19 cellular contexts compared by ENCODE assay signal in genomic region chr11:69657911-69658605, GRCh38. TPM values are rescaled to one million over a fixed set of nuclear protein-coding genes. Genes with fewer than 3 reads are reported as not detected.
DNase-seq lines count a peak whose midpoint lies in the region; ATAC-seq, FAIRE-seq and TF ChIP-seq lines count a peak whose summit lies in the region.
"Had no signal": no experiment of that assay in that cellular context is flagged by ENCODE, and none has a peak within 500 bp of the region (broad histone marks: within the 10 kb centered on the region; RNA-seq: fewer than 3 reads in every experiment).

No MANE protein-coding gene starts in this region.

- H3K4me2 ChIP-seq in astrocyte (ENCODE audit: low read length) (peak overlapping the region; percentile 13), HepG2 (ENCODE audit: low read depth, low read length) (peak overlapping the region; percentile 68)

- WGBS in HepG2 (ENCODE audit: low lambda C conversion rate): 20% methylated on average over 3 of the region's 26 CpGs

- CTCF ChIA-PET in HepG2 (lab: Yijun Ruan, JAX; ENCODE audit: low intra/inter-chr PET ratio, low total read pairs): no interaction called here

- H3K9me3 Mint-ChIP-seq in astrocyte (ENCODE audit: unreplicated experiment) (no peaks in the 10 kb centered on the region), type B pancreatic cell (no peaks in the 10 kb centered on the region)
- H3K9me3 Mint-ChIP-seq: dendritic cell treated with granulocyte-macrophage colony-stimulating factor and Interleukin-4, amounts not matched to agents 40 ng/mL and 50 ng/mL, for 4 days had no signal

- H3K27ac Mint-ChIP-seq in astrocyte (ENCODE audit: unreplicated experiment) (no peak overlapping the region), type B pancreatic cell (peak overlapping the region; percentile 63)
- H3K27ac Mint-ChIP-seq: dendritic cell treated with granulocyte-macrophage colony-stimulating factor and Interleukin-4, amounts not matched to agents 40 ng/mL and 50 ng/mL, for 4 days had no signal

- no peak overlapping the region for H3K4me3 ChIP-seq in right atrium auricular region
- H3K4me3 ChIP-seq in astrocyte (ENCODE audit: insufficient read depth, low read depth, low read length): no peak overlapping the region
- peak overlapping the region in 1 of 3 experiments; percentile 25; a peak in 1 of 6 replicates for H3K4me3 ChIP-seq in HepG2 (replicated peaks in 1 of 3; ENCODE audit: insufficient read depth in 1 of 3, low read depth in 2 of 3, low read length in 3 of 3)

- H3K4me1 Mint-ChIP-seq in astrocyte (ENCODE audit: low read depth, unreplicated experiment): peaks cover 8% of the 10 kb centered on the region
- peaks cover 9% of the 10 kb centered on the region for H3K4me1 Mint-ChIP-seq in type B pancreatic cell (ENCODE audit: unreplicated experiment)

- ATAC-seq in Right ventricle myocardium inferior (no peak), HepG2 (peak; percentile 78), GM19463 (IDR thresholded peaks at IDR 0.05; ENCODE audit: unreplicated experiment) (no peak)

- POLR2A ChIA-PET in HepG2 (lab: Yijun Ruan, JAX): interaction anchor here (0.8 to 6.1 kb wide), 9 partner anchors 9 to 501 kb away, joined by 3 to 128 read pairs (median 7); partner anchors contain the start of genes CCND1 and LTO1

- H3K9me3 ChIP-seq in right atrium auricular region: no peaks in the 10 kb centered on the region
- no peaks in the 10 kb centered on the region for H3K9me3 ChIP-seq in astrocyte (ENCODE audit: insufficient read depth, low read depth, low read length)
- no peaks in the 10 kb centered on the region for H3K9me3 ChIP-seq in HepG2 (ENCODE audit: low read length)
- H3K9me3 ChIP-seq: neutrophil had no signal

- BruUV-seq in HepG2 (replicated peaks; lab: Mats Ljungman, UMichigan): no TSS peak

- TF ChIP-seq RAD21 in HepG2 (CRISPR knock-in tag; IDR thresholded peaks at IDR 0.05): peak; percentile 57; the same call in 1 of the 2 replicates

- H3K36me3 Mint-ChIP-seq in astrocyte (ENCODE audit: low read depth, unreplicated experiment): peaks cover 15% of the 10 kb centered on the region
- H3K36me3 Mint-ChIP-seq in type B pancreatic cell: no peaks in the 10 kb centered on the region

- TF ChIP-seq POLR2A in HepG2 (IDR thresholded peaks at IDR 0.05; ENCODE audit: insufficient read depth in 1 of 2, low read depth in 2 of 2, low read length in 2 of 2): peak; percentile 42 to 49; a peak in 2 of 4 replicates

- H2AFZ ChIP-seq in astrocyte (ENCODE audit: low read depth, low read length) (no peak overlapping the region), HepG2 (ENCODE audit: low read length) (no peak overlapping the region)

- FAIRE-seq in astrocyte (lab: Jason Lieb, UNC) (no peak), HepG2 (lab: Jason Lieb, UNC) (peak; percentile 81)
- FAIRE-seq: TTC549 had no signal

- H3K4me1 ChIP-seq in right atrium auricular region (no peaks in the 10 kb centered on the region), astrocyte (ENCODE audit: insufficient read depth, low read length) (peaks cover 15% of the 10 kb centered on the region), HepG2 (ENCODE audit: insufficient read depth, low read length) (peaks cover 91% of the 10 kb centered on the region)

- H3K27me3 Mint-ChIP-seq in astrocyte (ENCODE audit: low read depth, unreplicated experiment) (peaks cover 4% of the 10 kb centered on the region), type B pancreatic cell (no peaks in the 10 kb centered on the region)

- intact Hi-C loops in Right ventricle myocardium inferior (cut with DNase I): no loop called here
- intact Hi-C loops in HepG2 (cut with micrococcal nuclease; ENCODE audit: unreplicated experiment): no loop called here

- in situ Hi-C loops in HepG2 (cut with HindIII; ENCODE audit: extremely low pct_ligation_motif_present, low pct_unique_long_range_greater_than_20kb): loop anchor here (5.0 kb wide), 1 partner anchor 536 kb away; no protein-coding TSS in a partner anchor

- TF ChIP-seq EP300 in HepG2 (IDR thresholded peaks at IDR 0.05; ENCODE audit: low read depth in 2 of 2, low read length in 2 of 2) (peak; percentile 91), HepG2 (CRISPR knock-in tag; IDR thresholded peaks at IDR 0.05; ENCODE audit: borderline replicate concordance) (peak; percentile 90)

- H3K79me2 ChIP-seq in astrocyte (ENCODE audit: insufficient read depth, low read length) (no peaks in the 10 kb centered on the region), HepG2 (ENCODE audit: insufficient read depth, low read length) (no peaks in the 10 kb centered on the region)

- H3K36me3 ChIP-seq in right atrium auricular region: peaks cover 11% of the 10 kb centered on the region
- H3K36me3 ChIP-seq in astrocyte (ENCODE audit: insufficient read depth, low read length): peaks cover 7% of the 10 kb centered on the region
- H3K36me3 ChIP-seq in HepG2 (replicated peaks in 1 of 2; ENCODE audit: control insufficient read depth in 1 of 2, insufficient read depth in 2 of 2, low read length in 2 of 2): peaks cover 0 to 7% of the 10 kb centered on the region in 2 experiments; a peak in 2 of 5 replicates

- H4K20me1 ChIP-seq in astrocyte (ENCODE audit: insufficient read depth, low read length) (peaks cover 23% of the 10 kb centered on the region), HepG2 (ENCODE audit: insufficient read depth, low read length) (no peaks in the 10 kb centered on the region)

- H3K27ac ChIP-seq in right atrium auricular region (no peak overlapping the region), astrocyte (ENCODE audit: low read depth, low read length) (no peak overlapping the region), HepG2 (ENCODE audit: extremely low read length, insufficient read depth, low read length) (peak overlapping the region; percentile 96)
- H3K27ac ChIP-seq: neutrophil, RWPE1 had no signal

- peak overlapping the region; percentile 39 for H3K9ac ChIP-seq in astrocyte (ENCODE audit: low read length)
- H3K9ac ChIP-seq in HepG2 (ENCODE audit: insufficient read depth, low read depth, low read length): peak overlapping the region; percentile 83

- TF ChIP-seq CTCF in right atrium auricular region (IDR thresholded peaks at IDR 0.05): no peak
- no peak for TF ChIP-seq CTCF in astrocyte (IDR thresholded peaks at IDR 0.05; ENCODE audit: insufficient read depth, low read depth, low read length)
- TF ChIP-seq CTCF in HepG2 (CRISPR knock-in tag; IDR thresholded peaks at IDR 0.05): 0 out of 2 replicates have a peak, but pooled peaks have one; percentile 11
- peak; percentile 25 for TF ChIP-seq CTCF in type B pancreatic cell (conservative IDR thresholded peaks at IDR 0.05)

- no peaks in the 10 kb centered on the region for H3K27me3 ChIP-seq in right atrium auricular region
- no peaks in the 10 kb centered on the region for H3K27me3 ChIP-seq in astrocyte (ENCODE audit: insufficient read depth, low read length)
- H3K27me3 ChIP-seq in HepG2 (ENCODE audit: control insufficient read depth in 1 of 2, insufficient read depth in 2 of 2, low read length in 2 of 2): no peaks in the 10 kb centered on the region
- H3K27me3 ChIP-seq: neutrophil had no signal

- H3K4me3 Mint-ChIP-seq in astrocyte (ENCODE audit: unreplicated experiment) (no peak overlapping the region), type B pancreatic cell (peak overlapping the region; percentile 41)
- H3K4me3 Mint-ChIP-seq: dendritic cell treated with granulocyte-macrophage colony-stimulating factor and Interleukin-4, amounts not matched to agents 40 ng/mL and 50 ng/mL, for 4 days had no signal

- DNase-seq in Right ventricle myocardium inferior (ENCODE audit: missing footprints) (peak; percentile 42), right atrium auricular region (ENCODE audit: low spot score) (no peak), astrocyte (ENCODE audit: low read depth) (peak; percentile 41), HepG2 (ENCODE audit: low spot score) (peak; percentile 97), type B pancreatic cell (ENCODE audit: extremely low spot score, unreplicated experiment) (no peak), ureter (ENCODE audit: low spot score) (no peak)
- DNase-seq in effector CD4-positive, alpha-beta T cell: no peak
- DNase-seq: activated CD8-positive, alpha-beta memory T cell treated with anti-CD3 and anti-CD28 coated beads, Interleukin-2, amount 50 U/mL, for 4 hours; DMS79; foreskin fibroblast; NCI-H1048; NCI-H510A treated with DMSO at 0.1 percent for 48 hours had no signal

RNA-seq across cellular contexts. Expression of gene LTO1, which starts 17.1 kb away (rescaled TPM):
- total RNA-seq in Right ventricle myocardium inferior: 9.2 TPM
- 1 to 10 TPM; 4.7 to 6.0 TPM for total RNA-seq in right atrium auricular region
- total RNA-seq in astrocyte: 17.6 and 20.0 TPM in 2 replicates
- 11.3 and 15.0 TPM in 2 replicates for total RNA-seq in HepG2 (2016; rRNA removed; fragmentation: Illumina TruSeq; extraction: Trizol)
- 9.2 and 10.5 TPM in 2 replicates for total RNA-seq in HepG2 (2016; cell fraction: cytosol; rRNA removed; fragmentation: Illumina TruSeq; extraction: Trizol; ENCODE audit: low read depth)
- total RNA-seq in HepG2 (2016; cell fraction: insoluble cytoplasmic fraction; rRNA removed; fragmentation: Illumina TruSeq; extraction: Trizol): 9.0 and 17.0 TPM in 2 replicates
- 11.5 and 13.4 TPM in 2 replicates for total RNA-seq in HepG2 (2016; cell fraction: membrane; rRNA removed; fragmentation: Illumina TruSeq; extraction: Trizol)
- total RNA-seq in HepG2 (2016; cell fraction: nucleus; rRNA removed; fragmentation: Illumina TruSeq; extraction: Trizol): 17.6 and 20.5 TPM in 2 replicates
- 11.8 and 13.8 TPM in 2 replicates for polyA plus RNA-seq in HepG2 (2011; rRNA removed)
- 9.3 TPM in 2 replicates for polyA plus RNA-seq in HepG2 (2011; cell fraction: cytosol; rRNA removed)
- polyA plus RNA-seq in HepG2 (2011; cell fraction: nucleus; rRNA removed): 32.0 and 35.0 TPM in 2 replicates
- polyA plus RNA-seq in HepG2 (2012): 10.6 and 11.8 TPM in 2 replicates
- 5.3 and 6.8 TPM in 2 replicates for polyA plus RNA-seq in HepG2 (2016; cell fraction: cytosol; fragmentation: Illumina TruSeq; extraction: Trizol; ENCODE audit: low read depth)
- polyA plus RNA-seq in HepG2 (2016; cell fraction: insoluble cytoplasmic fraction; fragmentation: Illumina TruSeq; extraction: Trizol; ENCODE audit: low read depth): 13.9 and 14.6 TPM in 2 replicates
- polyA plus RNA-seq in HepG2 (2016; cell fraction: membrane; fragmentation: Illumina TruSeq; extraction: Trizol; ENCODE audit: low read depth): 9.0 and 9.4 TPM in 2 replicates
- polyA plus RNA-seq in HepG2 (2016; cell fraction: nucleus; fragmentation: Illumina TruSeq; extraction: Trizol; ENCODE audit: insufficient read depth, low read depth): 40.5 and 43.2 TPM in 2 replicates
- polyA minus RNA-seq in HepG2 (2011; rRNA and poly(A)+ RNA removed; ENCODE audit: low replicate concordance): 17.9 and 33.2 TPM in 2 replicates
- 4.6 TPM in 2 replicates for polyA minus RNA-seq in HepG2 (2011; cell fraction: cytosol; rRNA and poly(A)+ RNA removed)
- 22.3 and 29.4 TPM in 2 replicates for polyA minus RNA-seq in HepG2 (2011; cell fraction: nucleus; rRNA and poly(A)+ RNA removed)
- total RNA-seq in type B pancreatic cell (ENCODE audit: low replicate concordance): 21.5 and 24.6 TPM in 2 replicates
- total RNA-seq in ureter: 42.1 TPM

RNA-seq across cellular contexts. Expression of gene CCND1, which starts 17.1 kb away (rescaled TPM):
- 145 TPM for total RNA-seq in Right ventricle myocardium inferior
- total RNA-seq in right atrium auricular region: 100 to 1,000 TPM in 1 of 2 donors, 10 to 100 TPM in 1; 91.8 to 101 TPM
- 248 and 482 TPM in 2 replicates for total RNA-seq in astrocyte
- 107 and 117 TPM in 2 replicates for total RNA-seq in HepG2 (2016; rRNA removed; fragmentation: Illumina TruSeq; extraction: Trizol)
- total RNA-seq in HepG2 (2016; cell fraction: cytosol; rRNA removed; fragmentation: Illumina TruSeq; extraction: Trizol; ENCODE audit: low read depth): 18.0 and 19.0 TPM in 2 replicates
- total RNA-seq in HepG2 (2016; cell fraction: insoluble cytoplasmic fraction; rRNA removed; fragmentation: Illumina TruSeq; extraction: Trizol): 91.6 and 108 TPM in 2 replicates
- 58.9 and 60.9 TPM in 2 replicates for total RNA-seq in HepG2 (2016; cell fraction: membrane; rRNA removed; fragmentation: Illumina TruSeq; extraction: Trizol)
- total RNA-seq in HepG2 (2016; cell fraction: nucleus; rRNA removed; fragmentation: Illumina TruSeq; extraction: Trizol): 68.6 and 72.9 TPM in 2 replicates
- polyA plus RNA-seq in HepG2 (2011; rRNA removed): 126 and 136 TPM in 2 replicates
- polyA plus RNA-seq in HepG2 (2011; cell fraction: cytosol; rRNA removed): 73.2 and 112 TPM in 2 replicates
- polyA plus RNA-seq in HepG2 (2011; cell fraction: nucleus; rRNA removed): 161 and 292 TPM in 2 replicates
- 60.9 and 65.2 TPM in 2 replicates for polyA plus RNA-seq in HepG2 (2012)
- polyA plus RNA-seq in HepG2 (2016; cell fraction: cytosol; fragmentation: Illumina TruSeq; extraction: Trizol; ENCODE audit: low read depth): 10.4 and 11.6 TPM in 2 replicates
- 75.4 and 106 TPM in 2 replicates for polyA plus RNA-seq in HepG2 (2016; cell fraction: insoluble cytoplasmic fraction; fragmentation: Illumina TruSeq; extraction: Trizol; ENCODE audit: low read depth)
- 24.6 and 25.9 TPM in 2 replicates for polyA plus RNA-seq in HepG2 (2016; cell fraction: membrane; fragmentation: Illumina TruSeq; extraction: Trizol; ENCODE audit: low read depth)
- polyA plus RNA-seq in HepG2 (2016; cell fraction: nucleus; fragmentation: Illumina TruSeq; extraction: Trizol; ENCODE audit: insufficient read depth, low read depth): 90.1 and 100 TPM in 2 replicates
- 30.5 and 379 TPM in 2 replicates for polyA minus RNA-seq in HepG2 (2011; rRNA and poly(A)+ RNA removed; ENCODE audit: low replicate concordance)
- 191 and 225 TPM in 2 replicates for polyA minus RNA-seq in HepG2 (2011; cell fraction: cytosol; rRNA and poly(A)+ RNA removed)
- polyA minus RNA-seq in HepG2 (2011; cell fraction: nucleus; rRNA and poly(A)+ RNA removed): 120 and 156 TPM in 2 replicates
- 299 and 439 TPM in 2 replicates for total RNA-seq in type B pancreatic cell (ENCODE audit: low replicate concordance)
- 203 TPM for total RNA-seq in ureter

RNA-seq across cellular contexts. Expression of gene FGF19, which starts 45.8 kb away (rescaled TPM):
- not detected for total RNA-seq in Right ventricle myocardium inferior
- total RNA-seq in right atrium auricular region: not detected
- not detected in 2 replicates for total RNA-seq in astrocyte
- total RNA-seq in HepG2 (2016; rRNA removed; fragmentation: Illumina TruSeq; extraction: Trizol): not detected in 2 replicates
- not detected in 2 replicates for total RNA-seq in HepG2 (2016; cell fraction: cytosol; rRNA removed; fragmentation: Illumina TruSeq; extraction: Trizol; ENCODE audit: low read depth)
- 0.04 TPM in 1 of 2 replicates, not detected in the other for total RNA-seq in HepG2 (2016; cell fraction: insoluble cytoplasmic fraction; rRNA removed; fragmentation: Illumina TruSeq; extraction: Trizol)
- total RNA-seq in HepG2 (2016; cell fraction: membrane; rRNA removed; fragmentation: Illumina TruSeq; extraction: Trizol): not detected in 2 replicates
- not detected in 2 replicates for total RNA-seq in HepG2 (2016; cell fraction: nucleus; rRNA removed; fragmentation: Illumina TruSeq; extraction: Trizol)
- polyA plus RNA-seq in HepG2 (2011; rRNA removed): 0.07 and 0.16 TPM in 2 replicates
- polyA plus RNA-seq in HepG2 (2011; cell fraction: cytosol; rRNA removed): 0.03 and 0.06 TPM in 2 replicates
- polyA plus RNA-seq in HepG2 (2011; cell fraction: nucleus; rRNA removed): 0.62 and 0.74 TPM in 2 replicates
- 0.08 and 0.11 TPM in 2 replicates for polyA plus RNA-seq in HepG2 (2012)
- polyA plus RNA-seq in HepG2 (2016; cell fraction: cytosol; fragmentation: Illumina TruSeq; extraction: Trizol; ENCODE audit: low read depth): not detected in 2 replicates
- polyA plus RNA-seq in HepG2 (2016; cell fraction: insoluble cytoplasmic fraction; fragmentation: Illumina TruSeq; extraction: Trizol; ENCODE audit: low read depth): not detected in 2 replicates
- not detected in 2 replicates for polyA plus RNA-seq in HepG2 (2016; cell fraction: membrane; fragmentation: Illumina TruSeq; extraction: Trizol; ENCODE audit: low read depth)
- polyA plus RNA-seq in HepG2 (2016; cell fraction: nucleus; fragmentation: Illumina TruSeq; extraction: Trizol; ENCODE audit: insufficient read depth, low read depth): 0.36 and 0.37 TPM in 2 replicates
- polyA minus RNA-seq in HepG2 (2011; rRNA and poly(A)+ RNA removed; ENCODE audit: low replicate concordance): 0.21 TPM in 1 of 2 replicates, not detected in the other
- polyA minus RNA-seq in HepG2 (2011; cell fraction: cytosol; rRNA and poly(A)+ RNA removed): not detected in 2 replicates
- polyA minus RNA-seq in HepG2 (2011; cell fraction: nucleus; rRNA and poly(A)+ RNA removed): not detected in 2 replicates
- total RNA-seq in type B pancreatic cell (ENCODE audit: low replicate concordance): 1.7 and 3.5 TPM in 2 replicates
- not detected for total RNA-seq in ureter
- total RNA-seq: urinary bladder had no signal
- polyA plus RNA-seq: adipose tissue, urinary bladder had no signal

Comparison
In these comparisons a context has a peak if more than half of its experiments do, and no peak if none do; other contexts are left out.
1. DNase-seq: peak in Right ventricle myocardium inferior (single experiment), astrocyte (single experiment) and HepG2 (single experiment); none in right atrium auricular region (single experiment), type B pancreatic cell (single experiment), effector CD4-positive, alpha-beta T cell (single experiment) and ureter (single experiment).
2. CTCF ChIP-seq: peak in HepG2 (single experiment) and type B pancreatic cell (single experiment); none in right atrium auricular region (0 of 2) and astrocyte (single experiment).